ENCODE assay signal across 22 cellular contexts in genomic region chr17:65730711-65731169, GRCh38.
DNase-seq lines count a peak whose midpoint lies in the region; ATAC-seq, FAIRE-seq and TF ChIP-seq lines count a peak whose summit lies in the region.
"Had no signal": no experiment of that assay in that cellular context is flagged by ENCODE, and none has a peak within 500 bp of the region (broad histone marks: within the 10 kb centered on the region; RNA-seq: fewer than 3 reads in every experiment).

No MANE protein-coding gene starts in this region.

- no peak overlapping the region for H3K27ac Mint-ChIP-seq in stimulated activated memory B cell treated with anti-CD40 and anti-IgM and Interleukin-4, amounts not matched to agents 10 μg/mL and 1 μg/mL and 100 μg/mL, for 72 hours
- H3K27ac Mint-ChIP-seq: activated naive CD8-positive, alpha-beta T cell treated with anti-CD3 and anti-CD28 coated beads, Interleukin-2, amount 10 ng/mL, durations not matched to agents 7 days and 5 days had no signal

- WGBS in HepG2 (ENCODE audit: low lambda C conversion rate): 76% methylated on average over 3 of the region's 3 CpGs

- H3K9me3 Mint-ChIP-seq in stimulated activated memory B cell treated with anti-CD40 and anti-IgM and Interleukin-4, amounts not matched to agents 10 μg/mL and 1 μg/mL and 100 μg/mL, for 72 hours: no peaks in the 10 kb centered on the region

- no peak for TF ChIP-seq EP300 in HepG2 (IDR thresholded peaks at IDR 0.05; ENCODE audit: low read depth in 2 of 2, low read length in 2 of 2)
- no peak for TF ChIP-seq EP300 in HepG2 (CRISPR knock-in tag; IDR thresholded peaks at IDR 0.05; ENCODE audit: borderline replicate concordance)

- H2AFZ ChIP-seq in osteoblast (ENCODE audit: low read length) (no peak overlapping the region), HepG2 (ENCODE audit: low read length) (no peak overlapping the region)

- H3K27ac ChIP-seq in right atrium auricular region: no peak overlapping the region
- no peak overlapping the region for H3K27ac ChIP-seq in osteoblast (ENCODE audit: low read depth, low read length)
- H3K27ac ChIP-seq in HepG2 (ENCODE audit: extremely low read length, insufficient read depth, low read length): no peak overlapping the region
- H3K27ac ChIP-seq: 22Rv1 had no signal

- H3K4me1 Mint-ChIP-seq in stimulated activated memory B cell treated with anti-CD40 and anti-IgM and Interleukin-4, amounts not matched to agents 10 μg/mL and 1 μg/mL and 100 μg/mL, for 72 hours: no peaks in the 10 kb centered on the region

- H3K4me2 ChIP-seq in osteoblast (ENCODE audit: insufficient read depth, low read length) (peak overlapping the region; percentile 36), HepG2 (ENCODE audit: low read depth, low read length) (no peak overlapping the region)

- H3K36me3 ChIP-seq in right atrium auricular region (no peaks in the 10 kb centered on the region), osteoblast (ENCODE audit: insufficient read depth, low read length) (no peaks in the 10 kb centered on the region), HepG2 (replicated peaks in 1 of 2; ENCODE audit: control insufficient read depth in 1 of 2, insufficient read depth in 2 of 2, low read length in 2 of 2) (no peaks in the 10 kb centered on the region)

- POLR2A ChIA-PET in HepG2 (lab: Yijun Ruan, JAX): no interaction called here

- H3K9ac ChIP-seq in HepG2 (ENCODE audit: insufficient read depth, low read depth, low read length): no peak overlapping the region

- CTCF ChIA-PET in HepG2 (lab: Yijun Ruan, JAX; ENCODE audit: low intra/inter-chr PET ratio, low total read pairs): no interaction called here

- no peaks in the 10 kb centered on the region for H4K20me1 ChIP-seq in osteoblast (ENCODE audit: insufficient read depth, low read length)
- H4K20me1 ChIP-seq in HepG2 (ENCODE audit: insufficient read depth, low read length): no peaks in the 10 kb centered on the region

- DNase-seq in Right ventricle myocardium inferior (ENCODE audit: missing footprints) (no peak), right atrium auricular region (ENCODE audit: low spot score) (no peak), fibroblast of pulmonary artery (ENCODE audit: low read depth) (peak; percentile 25), osteoblast (ENCODE audit: insufficient read length, low spot score, missing footprints) (no peak), HepG2 (ENCODE audit: low spot score) (no peak), DMS 273 (lab: John Stamatoyannopoulos, UW; ENCODE audit: unreplicated experiment) (no peak)
- DNase-seq: activated CD8-positive, alpha-beta memory T cell treated with anti-CD3 and anti-CD28 coated beads for 24 hours; activated naive CD8-positive, alpha-beta T cell treated with anti-CD3 and anti-CD28 coated beads, Interleukin-2, amount 10 ng/mL, durations not matched to agents 7 days and 5 days; central memory CD4-positive, alpha-beta T cell; effector CD4-positive, alpha-beta T cell; left colon; NCI-H1417 treated with DMSO at 0.1 percent for 48 hours; NCI-H2171 treated with DMSO at 0.1 percent for 48 hours; NCI-H748 treated with DMSO at 0.1 percent for 48 hours; PC-3; stimulated activated CD4-positive, alpha-beta T cell treated with anti-CD3 and anti-CD28 coated beads, Interleukin-2, amount 100 ng/mL, for 48 hours; T-helper 9 cell had no signal

- no peak for TF ChIP-seq POLR2A in HepG2 (IDR thresholded peaks at IDR 0.05; ENCODE audit: insufficient read depth in 1 of 2, low read depth in 2 of 2, low read length in 2 of 2)

- peaks cover 0 to 4% of the 10 kb centered on the region in 2 donors for H3K4me1 ChIP-seq in right atrium auricular region
- peaks cover 11% of the 10 kb centered on the region for H3K4me1 ChIP-seq in osteoblast (ENCODE audit: insufficient read depth, low read length)
- H3K4me1 ChIP-seq in HepG2 (ENCODE audit: insufficient read depth, low read length): no peaks in the 10 kb centered on the region

- in situ Hi-C loops in HepG2 (cut with HindIII; ENCODE audit: extremely low pct_ligation_motif_present, low pct_unique_long_range_greater_than_20kb): no loop called here

- FAIRE-seq in HepG2 (lab: Jason Lieb, UNC): no peak
- FAIRE-seq: HTR-8/SVneo had no signal

- BruUV-seq in HepG2 (replicated peaks; lab: Mats Ljungman, UMichigan): no TSS peak

- H3K9me3 ChIP-seq in right atrium auricular region (peaks cover 0 to 5% of the 10 kb centered on the region in 2 donors), osteoblast (ENCODE audit: low read depth, low read length) (no peaks in the 10 kb centered on the region), HepG2 (ENCODE audit: low read length) (no peaks in the 10 kb centered on the region)

- ATAC-seq in Right ventricle myocardium inferior: peak; percentile 72
- ATAC-seq in HG02678 (IDR thresholded peaks at IDR 0.05; ENCODE audit: unreplicated experiment): no peak
- no peak for ATAC-seq in stimulated activated memory B cell treated with anti-CD40 and anti-IgM and Interleukin-4, amounts not matched to agents 10 μg/mL and 1 μg/mL and 100 μg/mL, for 72 hours
- ATAC-seq in HepG2: no peak
- ATAC-seq: activated CD4-positive, CD25-positive, alpha-beta regulatory T cell treated with anti-CD3 and anti-CD28 coated beads, Interleukin-2, amount 50 U/mL, for 24 hours; left colon; PC-3 had no signal

- H3K27me3 Mint-ChIP-seq in stimulated activated memory B cell treated with anti-CD40 and anti-IgM and Interleukin-4, amounts not matched to agents 10 μg/mL and 1 μg/mL and 100 μg/mL, for 72 hours: no peaks in the 10 kb centered on the region

- no peak overlapping the region for H3K4me3 Mint-ChIP-seq in stimulated activated memory B cell treated with anti-CD40 and anti-IgM and Interleukin-4, amounts not matched to agents 10 μg/mL and 1 μg/mL and 100 μg/mL, for 72 hours
- H3K4me3 Mint-ChIP-seq: activated naive CD8-positive, alpha-beta T cell treated with anti-CD3 and anti-CD28 coated beads, Interleukin-2, amount 10 ng/mL, durations not matched to agents 7 days and 5 days had no signal

- intact Hi-C loops in Right ventricle myocardium inferior (cut with DNase I) (loop anchor here (5.0 kb wide), 2 partner anchors 168 to 268 kb away; partner anchors contain the start of gene AXIN2), HepG2 (cut with micrococcal nuclease; ENCODE audit: unreplicated experiment) (no loop called here)

- H3K27me3 ChIP-seq in right atrium auricular region (no peaks in the 10 kb centered on the region), osteoblast (ENCODE audit: insufficient read depth, low read length) (no peaks in the 10 kb centered on the region), HepG2 (ENCODE audit: control insufficient read depth in 1 of 2, insufficient read depth in 2 of 2, low read length in 2 of 2) (no peaks in the 10 kb centered on the region)

- no peaks in the 10 kb centered on the region for H3K79me2 ChIP-seq in osteoblast (ENCODE audit: insufficient read depth, low read length)
- H3K79me2 ChIP-seq in HepG2 (ENCODE audit: insufficient read depth, low read length): no peaks in the 10 kb centered on the region

- TF ChIP-seq RAD21 in HepG2 (CRISPR knock-in tag; IDR thresholded peaks at IDR 0.05): no peak

- peaks cover under 1% of the 10 kb centered on the region for H3K36me3 Mint-ChIP-seq in stimulated activated memory B cell treated with anti-CD40 and anti-IgM and Interleukin-4, amounts not matched to agents 10 μg/mL and 1 μg/mL and 100 μg/mL, for 72 hours
- H3K36me3 Mint-ChIP-seq: activated naive CD8-positive, alpha-beta T cell treated with anti-CD3 and anti-CD28 coated beads, Interleukin-2, amount 10 ng/mL, durations not matched to agents 7 days and 5 days had no signal

- H3K4me3 ChIP-seq in right atrium auricular region (no peak overlapping the region), fibroblast of pulmonary artery (replicated peaks; ENCODE audit: low read depth, low read length) (no peak overlapping the region), osteoblast (ENCODE audit: insufficient read depth, low read length) (no peak overlapping the region), HepG2 (replicated peaks in 1 of 3; ENCODE audit: insufficient read depth in 1 of 3, low read depth in 2 of 3, low read length in 3 of 3) (no peak overlapping the region)

- TF ChIP-seq CTCF in right atrium auricular region (IDR thresholded peaks at IDR 0.05) (no peak), fibroblast of pulmonary artery (IDR thresholded peaks at IDR 0.05; ENCODE audit: low read length, missing control alignments) (no peak), osteoblast (IDR thresholded peaks at IDR 0.05; ENCODE audit: extremely low read depth, low read depth, low read length) (no peak), HepG2 (CRISPR knock-in tag; IDR thresholded peaks at IDR 0.05) (no peak)

TF ChIP-seq in HepG2, 621 proteins besides CTCF, POLR2A, EP300 and RAD21 (continues in another document):
- TF ChIP-seq CREB3 (CRISPR knock-in tag; IDR thresholded peaks at IDR 0.05) (no peak), MBNL3 (CRISPR knock-in tag; conservative IDR thresholded peaks at IDR 0.05) (no peak), NFIB (CRISPR knock-in tag; IDR thresholded peaks at IDR 0.05; ENCODE audit: borderline replicate concordance) (no peak), SALL1 (CRISPR knock-in tag; IDR thresholded peaks at IDR 0.05) (no peak), SRSF4 (IDR thresholded peaks at IDR 0.05; ENCODE audit: low read depth, low read length, poor library complexity, severe bottlenecking) (no peak), TBX3 (IDR thresholded peaks at IDR 0.05; ENCODE audit: borderline replicate concordance) (no peak)
